13 cellular contexts compared by ENCODE assay signal in genomic region chr4:85126991-85127591, GRCh38.
"Had no signal": no experiment of that assay in that cellular context is flagged by ENCODE, and none has a peak within 500 bp of the region (broad histone marks: within the 10 kb centered on the region; RNA-seq: fewer than 3 reads in every experiment).

No MANE protein-coding gene starts in this region.

- H3K4me1 ChIP-seq: thyroid gland had no signal

- H3K36me3 Mint-ChIP-seq: activated naive CD8-positive, alpha-beta T cell treated with anti-CD3 and anti-CD28 coated beads, Interleukin-2, amount 10 ng/mL, durations not matched to agents 7 days and 5 days; immature natural killer cell; stimulated activated memory B cell treated with anti-CD40 and anti-IgM and Interleukin-4, amounts not matched to agents 10 μg/mL and 1 μg/mL and 100 μg/mL, for 72 hours had no signal

- H3K27ac ChIP-seq: brain microvascular endothelial cell, epithelial cell of prostate, thyroid gland had no signal

- H3K27me3 Mint-ChIP-seq: activated naive CD8-positive, alpha-beta T cell treated with anti-CD3 and anti-CD28 coated beads, Interleukin-2, amount 10 ng/mL, durations not matched to agents 7 days and 5 days; central memory CD8-positive, alpha-beta T cell; effector memory CD8-positive, alpha-beta T cell had no signal

- H3K9me3 ChIP-seq: heart left ventricle, thyroid gland had no signal

- H3K4me1 Mint-ChIP-seq: activated naive CD8-positive, alpha-beta T cell treated with anti-CD3 and anti-CD28 coated beads, Interleukin-2, amount 10 ng/mL, durations not matched to agents 7 days and 5 days; central memory CD8-positive, alpha-beta T cell; immature natural killer cell had no signal

- H3K9me3 Mint-ChIP-seq: activated naive CD8-positive, alpha-beta T cell treated with anti-CD3 and anti-CD28 coated beads, Interleukin-2, amount 10 ng/mL, durations not matched to agents 7 days and 5 days; activated T-helper 1 cell treated with anti-CD3 and anti-CD28 coated beads, Interleukin-12 subunit alpha, Interleukin-12 subunit beta, Interleukin-2, Interleukin-4 antibody, amounts not matched to agents 30 ng/mL and 10 ng/mL and 1 ng/mL, durations not matched to agents 14 hours and 24 hours and 36 hours; stimulated activated memory B cell treated with anti-CD40 and anti-IgM and Interleukin-4, amounts not matched to agents 10 μg/mL and 1 μg/mL and 100 μg/mL, for 72 hours had no signal

- H3K4me3 ChIP-seq: heart left ventricle, thyroid gland had no signal

- ATAC-seq: effector memory CD8-positive, alpha-beta T cell had no signal

- H3K4me3 Mint-ChIP-seq: activated naive CD8-positive, alpha-beta T cell treated with anti-CD3 and anti-CD28 coated beads, Interleukin-2, amount 10 ng/mL, durations not matched to agents 7 days and 5 days; activated T-helper 1 cell treated with anti-CD3 and anti-CD28 coated beads, Interleukin-12 subunit alpha, Interleukin-12 subunit beta, Interleukin-2, Interleukin-4 antibody, amounts not matched to agents 30 ng/mL and 10 ng/mL and 1 ng/mL, durations not matched to agents 14 hours and 24 hours and 36 hours; central memory CD8-positive, alpha-beta T cell; effector memory CD8-positive, alpha-beta T cell; stimulated activated memory B cell treated with anti-CD40 and anti-IgM and Interleukin-4, amounts not matched to agents 10 μg/mL and 1 μg/mL and 100 μg/mL, for 72 hours had no signal

- H3K27ac Mint-ChIP-seq: activated naive CD8-positive, alpha-beta T cell treated with anti-CD3 and anti-CD28 coated beads, Interleukin-2, amount 10 ng/mL, durations not matched to agents 7 days and 5 days; activated T-helper 1 cell treated with anti-CD3 and anti-CD28 coated beads, Interleukin-12 subunit alpha, Interleukin-12 subunit beta, Interleukin-2, Interleukin-4 antibody, amounts not matched to agents 30 ng/mL and 10 ng/mL and 1 ng/mL, durations not matched to agents 14 hours and 24 hours and 36 hours; effector memory CD8-positive, alpha-beta T cell; immature natural killer cell; stimulated activated memory B cell treated with anti-CD40 and anti-IgM and Interleukin-4, amounts not matched to agents 10 μg/mL and 1 μg/mL and 100 μg/mL, for 72 hours had no signal

- DNase-seq: activated CD4-positive, CD25-positive, alpha-beta regulatory T cell treated with anti-CD3 and anti-CD28 coated beads, Interleukin-2, amount 50 U/mL, for 72 hours; activated naive CD8-positive, alpha-beta T cell treated with anti-CD3 and anti-CD28 coated beads, Interleukin-2, amount 10 ng/mL, durations not matched to agents 7 days and 5 days; brain microvascular endothelial cell; effector memory CD8-positive, alpha-beta T cell; immature natural killer cell; stimulated activated CD4-positive, alpha-beta T cell treated with anti-CD3 and anti-CD28 coated beads, Interleukin-2, amount 100 ng/mL, for 48 hours; T-helper 9 cell had no signal

- H3K27me3 ChIP-seq: brain microvascular endothelial cell, heart left ventricle, thyroid gland had no signal

- H3K36me3 ChIP-seq: brain microvascular endothelial cell, heart left ventricle, thyroid gland had no signal
